ENCODE assay signal across 12 cellular contexts in genomic region chr10:48526371-48526821, GRCh38.
DNase-seq lines count a peak whose midpoint lies in the region; ATAC-seq and TF ChIP-seq lines count a peak whose summit lies in the region.
"Had no signal": no experiment of that assay in that cellular context is flagged by ENCODE, and none has a peak within 500 bp of the region (broad histone marks: within the 10 kb centered on the region; RNA-seq: fewer than 3 reads in every experiment).

No MANE protein-coding gene starts in this region.

- H3K4me1 ChIP-seq in BLaER1 (peaks cover 15% of the 10 kb centered on the region), fibroblast of lung (ENCODE audit: control insufficient read depth, extremely low read depth, insufficient read depth, low read length) (peaks cover 28% of the 10 kb centered on the region)

- TF ChIP-seq CTCF in fibroblast of lung (conservative IDR thresholded peaks at IDR 0.05 in 1 of 2, IDR thresholded peaks at IDR 0.05 in 1 of 2; ENCODE audit: low read depth in 1 of 2, low read length in 2 of 2) = no peak

- H3K27me3 ChIP-seq in BLaER1 = peaks cover 39% of the 10 kb centered on the region
- H3K27me3 ChIP-seq in fibroblast of lung (ENCODE audit: control insufficient read depth, insufficient read depth, low read length) = no peaks in the 10 kb centered on the region

- H3K4me2 ChIP-seq in BLaER1 (peak overlapping the region; percentile 46), fibroblast of lung (ENCODE audit: extremely low read depth, insufficient read depth, low read length) (peak overlapping the region; percentile 51)

- H3K79me2 ChIP-seq in fibroblast of lung (ENCODE audit: control insufficient read depth, insufficient read depth, low read length) = peaks cover 51% of the 10 kb centered on the region

- H3K27ac ChIP-seq in BLaER1 = no peak overlapping the region
- peak overlapping the region; percentile 66 for H3K27ac ChIP-seq in fibroblast of lung (ENCODE audit: insufficient read depth, low read length)

- H3K9me3 ChIP-seq in BLaER1 (peaks cover 25% of the 10 kb centered on the region), fibroblast of lung (ENCODE audit: control insufficient read depth, insufficient read depth, low read depth, low read length) (no peaks in the 10 kb centered on the region)

- H3K9ac ChIP-seq in BLaER1 (no peak overlapping the region), fibroblast of lung (ENCODE audit: insufficient read depth, low read length) (no peak overlapping the region)

- no peaks in the 10 kb centered on the region for H4K20me1 ChIP-seq in BLaER1
- H4K20me1 ChIP-seq in fibroblast of lung (ENCODE audit: control insufficient read depth, extremely low read depth, insufficient read depth, low read length) = no peaks in the 10 kb centered on the region

- H3K4me3 ChIP-seq in BLaER1 = no peak overlapping the region
- peak overlapping the region in 3 of 4 experiments; percentile 4 to 45 (median 8) for H3K4me3 ChIP-seq in fibroblast of lung (replicated peaks in 1 of 4; ENCODE audit: control extremely low read depth in 1 of 4, insufficient read depth in 1 of 4, low read depth in 3 of 4, low read length in 4 of 4)

- peak; percentile 57 to 95 for DNase-seq in fibroblast of lung (ENCODE audit: low read depth in 2 of 2)
- peak; percentile 27 for DNase-seq in pulmonary artery endothelial cell (ENCODE audit: low read depth, low spot score)
- DNase-seq: Caco-2; central memory CD4-positive, alpha-beta T cell; NCI-H2081; SHP77 treated with DMSO at 0.1 percent for 48 hours had no signal

- H2AFZ ChIP-seq in fibroblast of lung (ENCODE audit: low read length) = no peak overlapping the region

- H3K36me3 ChIP-seq in BLaER1 = no peaks in the 10 kb centered on the region
- no peaks in the 10 kb centered on the region for H3K36me3 ChIP-seq in fibroblast of lung (ENCODE audit: control insufficient read depth, insufficient read depth, low read length)

- ATAC-seq in SK-N-SH treated with all-trans-retinoic acid at 6 μM for 48 hours (peak; percentile 24), GM18498 (IDR thresholded peaks at IDR 0.05; ENCODE audit: unreplicated experiment) (no peak), HG03045 (IDR thresholded peaks at IDR 0.05; ENCODE audit: unreplicated experiment) (no peak), HG03139 (IDR thresholded peaks at IDR 0.05; ENCODE audit: unreplicated experiment) (no peak)
- ATAC-seq in activated CD4-positive, CD25-positive, alpha-beta regulatory T cell treated with anti-CD3 and anti-CD28 coated beads, Interleukin-2, amount 50 U/mL, for 24 hours = no peak

TF ChIP-seq in SK-N-SH treated with all-trans-retinoic acid at 6 μM for 48 hours, 23 proteins besides CTCF, POLR2A, EP300 and RAD21:
- TF ChIP-seq RARB (CRISPR knock-in tag; IDR thresholded peaks at IDR 0.05) (no peak), ARNTL (CRISPR knock-in tag; IDR thresholded peaks at IDR 0.05; ENCODE audit: borderline replicate concordance, low read depth) (no peak), ZNF565 (CRISPR knock-in tag; conservative IDR thresholded peaks at IDR 0.05; ENCODE audit: low read depth) (no peak), CSRNP3 (CRISPR knock-in tag; IDR thresholded peaks at IDR 0.05) (no peak), ESRRG (CRISPR knock-in tag; IDR thresholded peaks at IDR 0.05) (no peak), ZC3H10 (CRISPR knock-in tag; IDR thresholded peaks at IDR 0.05) (no peak), ZFP30 (CRISPR knock-in tag; IDR thresholded peaks at IDR 0.05) (no peak), CSDC2 (CRISPR knock-in tag; IDR thresholded peaks at IDR 0.05) (no peak), ISL1 (CRISPR knock-in tag; IDR thresholded peaks at IDR 0.05) (no peak), SNAI2 (CRISPR knock-in tag; IDR thresholded peaks at IDR 0.05) (no peak), ZFP3 (CRISPR knock-in tag; IDR thresholded peaks at IDR 0.05) (no peak), GLIS3 (CRISPR knock-in tag; IDR thresholded peaks at IDR 0.05) (no peak), PPARA (CRISPR knock-in tag; IDR thresholded peaks at IDR 0.05; ENCODE audit: borderline replicate concordance) (no peak), ZNF70 (CRISPR knock-in tag; IDR thresholded peaks at IDR 0.05) (no peak), OSR1 (CRISPR knock-in tag; IDR thresholded peaks at IDR 0.05) (no peak), BACH2 (CRISPR knock-in tag; IDR thresholded peaks at IDR 0.05; ENCODE audit: borderline replicate concordance) (no peak)
- TF ChIP-seq, protein P1, sequence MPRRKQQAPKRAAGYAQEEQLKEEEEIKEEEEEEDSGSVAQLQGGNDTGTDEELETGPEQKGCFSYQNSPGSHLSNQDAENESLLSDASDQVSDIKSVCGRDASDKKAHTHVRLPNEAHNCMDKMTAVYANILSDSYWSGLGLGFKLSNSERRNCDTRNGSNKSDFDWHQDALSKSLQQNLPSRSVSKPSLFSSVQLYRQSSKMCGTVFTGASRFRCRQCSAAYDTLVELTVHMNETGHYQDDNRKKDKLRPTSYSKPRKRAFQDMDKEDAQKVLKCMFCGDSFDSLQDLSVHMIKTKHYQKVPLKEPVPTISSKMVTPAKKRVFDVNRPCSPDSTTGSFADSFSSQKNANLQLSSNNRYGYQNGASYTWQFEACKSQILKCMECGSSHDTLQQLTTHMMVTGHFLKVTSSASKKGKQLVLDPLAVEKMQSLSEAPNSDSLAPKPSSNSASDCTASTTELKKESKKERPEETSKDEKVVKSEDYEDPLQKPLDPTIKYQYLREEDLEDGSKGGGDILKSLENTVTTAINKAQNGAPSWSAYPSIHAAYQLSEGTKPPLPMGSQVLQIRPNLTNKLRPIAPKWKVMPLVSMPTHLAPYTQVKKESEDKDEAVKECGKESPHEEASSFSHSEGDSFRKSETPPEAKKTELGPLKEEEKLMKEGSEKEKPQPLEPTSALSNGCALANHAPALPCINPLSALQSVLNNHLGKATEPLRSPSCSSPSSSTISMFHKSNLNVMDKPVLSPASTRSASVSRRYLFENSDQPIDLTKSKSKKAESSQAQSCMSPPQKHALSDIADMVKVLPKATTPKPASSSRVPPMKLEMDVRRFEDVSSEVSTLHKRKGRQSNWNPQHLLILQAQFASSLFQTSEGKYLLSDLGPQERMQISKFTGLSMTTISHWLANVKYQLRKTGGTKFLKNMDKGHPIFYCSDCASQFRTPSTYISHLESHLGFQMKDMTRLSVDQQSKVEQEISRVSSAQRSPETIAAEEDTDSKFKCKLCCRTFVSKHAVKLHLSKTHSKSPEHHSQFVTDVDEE (CRISPR knock-in tag; IDR thresholded peaks at IDR 0.05) = no peak
- TF ChIP-seq, protein P2, sequence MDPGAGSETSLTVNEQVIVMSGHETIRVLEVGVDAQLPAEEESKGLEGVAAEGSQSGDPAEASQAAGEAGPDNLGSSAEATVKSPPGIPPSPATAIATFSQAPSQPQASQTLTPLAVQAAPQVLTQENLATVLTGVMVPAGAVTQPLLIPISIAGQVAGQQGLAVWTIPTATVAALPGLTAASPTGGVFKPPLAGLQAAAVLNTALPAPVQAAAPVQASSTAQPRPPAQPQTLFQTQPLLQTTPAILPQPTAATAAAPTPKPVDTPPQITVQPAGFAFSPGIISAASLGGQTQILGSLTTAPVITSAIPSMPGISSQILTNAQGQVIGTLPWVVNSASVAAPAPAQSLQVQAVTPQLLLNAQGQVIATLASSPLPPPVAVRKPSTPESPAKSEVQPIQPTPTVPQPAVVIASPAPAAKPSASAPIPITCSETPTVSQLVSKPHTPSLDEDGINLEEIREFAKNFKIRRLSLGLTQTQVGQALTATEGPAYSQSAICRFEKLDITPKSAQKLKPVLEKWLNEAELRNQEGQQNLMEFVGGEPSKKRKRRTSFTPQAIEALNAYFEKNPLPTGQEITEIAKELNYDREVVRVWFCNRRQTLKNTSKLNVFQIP (CRISPR knock-in tag; IDR thresholded peaks at IDR 0.05; ENCODE audit: borderline replicate concordance, low read depth) = no peak
